In genomic region chr22:39242809-39243442, GRCh38 we compare ENCODE assay signal across 2 cellular contexts.
TF ChIP-seq lines count a peak whose summit lies in the region.

No MANE protein-coding gene starts in this region.

TF ChIP-seq in K562, 482 proteins besides CTCF, POLR2A, EP300 and RAD21 (continued from another document and continues in another):
- TF ChIP-seq HOXB6 (CRISPR knock-in tag; IDR thresholded peaks at IDR 0.05; ENCODE audit: borderline replicate concordance), result no peak
- no peak for TF ChIP-seq ESRRB (CRISPR knock-in tag; IDR thresholded peaks at IDR 0.05; ENCODE audit: borderline replicate concordance)
- TF ChIP-seq FOXO4 (CRISPR knock-in tag; IDR thresholded peaks at IDR 0.05), result no peak
- no peak for TF ChIP-seq SAFB (IDR thresholded peaks at IDR 0.05; ENCODE audit: borderline replicate concordance, low read depth, low read length)
- no peak for TF ChIP-seq RBM25 (IDR thresholded peaks at IDR 0.05; ENCODE audit: low read depth, low read length, severe bottlenecking)
- TF ChIP-seq NFYB (IDR thresholded peaks at IDR 0.05; ENCODE audit: extremely low read depth, insufficient read length), result no peak
- TF ChIP-seq SRSF3 (IDR thresholded peaks at IDR 0.05; ENCODE audit: insufficient read depth, low read length), result no peak
- no peak for TF ChIP-seq MCM5 (IDR thresholded peaks at IDR 0.05; ENCODE audit: low read depth)
- no peak for TF ChIP-seq PURB (CRISPR knock-in tag; IDR thresholded peaks at IDR 0.05; ENCODE audit: low read depth)
- no peak for TF ChIP-seq CEBPG (CRISPR knock-in tag; IDR thresholded peaks at IDR 0.05)
- no peak for TF ChIP-seq CEBPG (tag; conservative IDR thresholded peaks at IDR 0.05 in 1 of 2, IDR thresholded peaks at IDR 0.05 in 1 of 2)
- no peak for TF ChIP-seq FOXJ2 (tag; IDR thresholded peaks at IDR 0.05)
- TF ChIP-seq ZBTB7A (IDR thresholded peaks at IDR 0.05; ENCODE audit: borderline replicate concordance, control insufficient read depth, low read depth, low read length), result 0 out of 2 replicates have a peak, but pooled peaks have one; percentile 10
- no peak for TF ChIP-seq ZNF280B (CRISPR knock-in tag; IDR thresholded peaks at IDR 0.05)
- 0 out of 2 replicates have a peak, but pooled peaks have one; percentile 21 for TF ChIP-seq ARID4B (CRISPR knock-in tag; IDR thresholded peaks at IDR 0.05)
- TF ChIP-seq RHOXF2B (CRISPR knock-in tag; conservative IDR thresholded peaks at IDR 0.05), result no peak
- no peak for TF ChIP-seq ZC3H8 (IDR thresholded peaks at IDR 0.05)
- TF ChIP-seq TAF15 (IDR thresholded peaks at IDR 0.05; ENCODE audit: low read depth, low read length), result no peak
- TF ChIP-seq ARNT (IDR thresholded peaks at IDR 0.05), result no peak
- TF ChIP-seq TCFL5 (CRISPR knock-in tag; conservative IDR thresholded peaks at IDR 0.05), result no peak
- no peak for TF ChIP-seq ZBTB9 (CRISPR knock-in tag; IDR thresholded peaks at IDR 0.05)
- TF ChIP-seq ZNF584 (CRISPR knock-in tag; IDR thresholded peaks at IDR 0.05; ENCODE audit: low read depth), result no peak
- no peak for TF ChIP-seq HEY1 (CRISPR knock-in tag; IDR thresholded peaks at IDR 0.05; ENCODE audit: borderline replicate concordance)
- TF ChIP-seq HDAC1 (IDR thresholded peaks at IDR 0.05), result peak in 1 of 2 experiments; percentile 39; a peak in 1 of 4 replicates
- 0 out of 2 replicates have a peak, but pooled peaks have one; percentile 21 for TF ChIP-seq DPF2 (IDR thresholded peaks at IDR 0.05)
- TF ChIP-seq ZEB2 (IDR thresholded peaks at IDR 0.05), result peak; percentile 27; the same call in 1 of the 2 replicates

TF ChIP-seq in liver, 16 proteins besides CTCF, POLR2A, EP300 and RAD21 (continued from another document):
- no peak for TF ChIP-seq REST (IDR thresholded peaks at IDR 0.05)
- TF ChIP-seq TAF1 (conservative IDR thresholded peaks at IDR 0.05), result no peak
- no peak for TF ChIP-seq YY1 (IDR thresholded peaks at IDR 0.05)
- TF ChIP-seq HNF4G (IDR thresholded peaks at IDR 0.05), result no peak
- no peak for TF ChIP-seq EGR1 (IDR thresholded peaks at IDR 0.05; ENCODE audit: low read depth in 2 of 2)
- TF ChIP-seq FOXA2 (IDR thresholded peaks at IDR 0.05), result no peak
- no peak for TF ChIP-seq MAX (IDR thresholded peaks at IDR 0.05)
- TF ChIP-seq JUND (IDR thresholded peaks at IDR 0.05), result no peak
- no peak for TF ChIP-seq NR2F2 (IDR thresholded peaks at IDR 0.05)
- no peak for TF ChIP-seq FOXA1 (IDR thresholded peaks at IDR 0.05)
- no peak for TF ChIP-seq ZBTB33 (IDR thresholded peaks at IDR 0.05)
- TF ChIP-seq SP1 (IDR thresholded peaks at IDR 0.05), result no peak
- TF ChIP-seq RXRA (IDR thresholded peaks at IDR 0.05), result no peak
